ENCODE assay signal across 10 cellular contexts in genomic region chr3:50352762-50353161, GRCh38. TPM values are rescaled to one million over a fixed set of nuclear protein-coding genes. Genes with fewer than 3 reads are reported as not detected.
A peak's percentile ranks its signal among the peaks of the same experiment; 100 is the strongest.
DNase-seq lines count a peak whose midpoint lies in the region; ATAC-seq and TF ChIP-seq lines count a peak whose summit lies in the region.
"Had no signal": no experiment of that assay in that cellular context is flagged by ENCODE, and none has a peak within 500 bp of the region (broad histone marks: within the 10 kb centered on the region; RNA-seq: fewer than 3 reads in every experiment).

No MANE protein-coding gene starts in this region.

- 0 out of 2 replicates have a peak, but pooled peaks cover 4% of the 10 kb centered on the region for H4K20me1 ChIP-seq in OCI-LY7 (ENCODE audit: insufficient read depth, low read length)

- POLR2A ChIA-PET in OCI-LY7 (lab: Charles Lee): interaction anchor here (0.6 to 1.5 kb wide), 2 partner anchors 15 to 77 kb away, joined by 4 to 7 read pairs; no protein-coding TSS in a partner anchor

- H3K9me3 ChIP-seq in OCI-LY7 (ENCODE audit: low read length): no peaks in the 10 kb centered on the region

- H3K4me1 ChIP-seq in ACC112 (ENCODE audit: control insufficient read depth, insufficient read depth, low read length, unreplicated experiment): peaks cover 37% of the 10 kb centered on the region
- H3K4me1 ChIP-seq in OCI-LY7 (ENCODE audit: insufficient read depth, low read length, poor library complexity, severe bottlenecking): peaks cover 45% of the 10 kb centered on the region

- peak; percentile 71 for TF ChIP-seq CTCF in OCI-LY7 (conservative IDR thresholded peaks at IDR 0.05; ENCODE audit: low read length)
- peak; percentile 56 for TF ChIP-seq CTCF in epithelial cell of proximal tubule (conservative IDR thresholded peaks at IDR 0.05; ENCODE audit: low read depth, low read length)

- H3K27me3 ChIP-seq in ACC112 (ENCODE audit: insufficient read depth, low read length): no peaks in the 10 kb centered on the region
- H3K27me3 ChIP-seq: neural progenitor cell had no signal

- no peak overlapping the region for H3K4me3 ChIP-seq in ACC112 (ENCODE audit: low read depth, low read length)
- H3K4me3 ChIP-seq in OCI-LY7 (ENCODE audit: low read depth, low read length, poor library complexity, severe bottlenecking): no peak overlapping the region
- H3K4me3 ChIP-seq in epithelial cell of proximal tubule (ENCODE audit: low read depth, low read length): no peak overlapping the region
- H3K4me3 ChIP-seq: neural progenitor cell had no signal

- H2AFZ ChIP-seq in ACC112 (ENCODE audit: low read length, unreplicated experiment) (no peak overlapping the region), OCI-LY7 (ENCODE audit: low read length) (no peak overlapping the region)
- H2AFZ ChIP-seq: neural progenitor cell had no signal

- H3K36me3 ChIP-seq in ACC112 (ENCODE audit: insufficient read depth, low read length): no peaks in the 10 kb centered on the region
- H3K36me3 ChIP-seq in OCI-LY7 (ENCODE audit: insufficient read depth, low read length): peaks cover 44% of the 10 kb centered on the region
- H3K36me3 ChIP-seq: neural progenitor cell had no signal

- CTCF ChIA-PET in OCI-LY7 (lab: Charles Lee; ENCODE audit: unreplicated experiment): no interaction called here

- DNase-seq in EL (peak; percentile 38), OCI-LY7 (ENCODE audit: low spot score) (no peak), epithelial cell of proximal tubule (ENCODE audit: low read depth) (no peak), foreskin melanocyte (no peak), 8988T (no peak), ureter (ENCODE audit: low spot score) (no peak)
- DNase-seq: NCI-H345 had no signal

- BruUV-seq in OCI-LY7 (replicated peaks; lab: Mats Ljungman, UMichigan): no TSS peak

- no peaks in the 10 kb centered on the region for H3K9me2 ChIP-seq in OCI-LY7 (ENCODE audit: insufficient read depth, low read length)

- H3K4me2 ChIP-seq in OCI-LY7 (ENCODE audit: low read length): no peak overlapping the region
- H3K4me2 ChIP-seq: neural progenitor cell had no signal

- H3K79me2 ChIP-seq in ACC112 (ENCODE audit: control insufficient read depth, insufficient read depth, low read length, unreplicated experiment) (peaks cover 56% of the 10 kb centered on the region), OCI-LY7 (ENCODE audit: insufficient read depth, low read depth, low read length) (peaks cover 18% of the 10 kb centered on the region; the same call in 1 of the 2 replicates)

- no peak for ATAC-seq in GM19463 (IDR thresholded peaks at IDR 0.05; ENCODE audit: unreplicated experiment)

- peak overlapping the region; percentile 21 for H3K27ac ChIP-seq in ACC112 (ENCODE audit: low read depth, low read length)
- no peak overlapping the region for H3K27ac ChIP-seq in OCI-LY7 (ENCODE audit: low read depth, low read length, poor library complexity, severe bottlenecking)
- H3K27ac ChIP-seq: neural progenitor cell had no signal

- intact Hi-C loops in OCI-LY7 (cut with micrococcal nuclease; ENCODE audit: unreplicated experiment): loop anchor here (5.0 kb wide), 1 partner anchor 215 kb away; the partner anchor contains the start of genes C3orf18 and HEMK1

RNA-seq across cellular contexts. Expression of gene CYB561D2, which starts 2.1 kb away (rescaled TPM):
- 16.2 and 28.0 TPM in 2 replicates for total RNA-seq in OCI-LY7 (2014; rRNA removed; shearing (Covaris generic))
- 17.8 and 18.7 TPM in 2 replicates for total RNA-seq in OCI-LY7 (2022)
- total RNA-seq in epithelial cell of proximal tubule: 33.6 and 38.5 TPM in 2 replicates
- 27.5 TPM for total RNA-seq in ureter

RNA-seq across cellular contexts. Expression of gene NPRL2, which starts 2.2 kb away (rescaled TPM):
- total RNA-seq in OCI-LY7 (2014; rRNA removed; shearing (Covaris generic)): 38.6 and 52.5 TPM in 2 replicates
- 27.9 and 36.0 TPM in 2 replicates for total RNA-seq in OCI-LY7 (2022)
- total RNA-seq in epithelial cell of proximal tubule: 24.6 and 27.3 TPM in 2 replicates
- total RNA-seq in ureter: 20.5 TPM

RNA-seq across cellular contexts. Expression of gene TMEM115, which starts 6.6 kb away (rescaled TPM):
- 14.5 and 18.9 TPM in 2 replicates for total RNA-seq in OCI-LY7 (2014; rRNA removed; shearing (Covaris generic))
- total RNA-seq in OCI-LY7 (2022) (16.2 and 17.1 TPM in 2 replicates), epithelial cell of proximal tubule (54.6 and 56.0 TPM in 2 replicates), ureter (30.4 TPM)

RNA-seq across cellular contexts. Expression of gene ZMYND10, which starts 7.2 kb away (rescaled TPM):
- 1.7 and 1.8 TPM in 2 replicates for total RNA-seq in OCI-LY7 (2014; rRNA removed; shearing (Covaris generic))
- total RNA-seq in OCI-LY7 (2022) (2.8 and 3.0 TPM in 2 replicates), epithelial cell of proximal tubule (0.92 and 3.1 TPM in 2 replicates), ureter (0.26 TPM)

RNA-seq across cellular contexts. Expression of gene RASSF1, which starts 12.1 kb away (rescaled TPM):
- 35.8 and 36.0 TPM in 2 replicates for total RNA-seq in OCI-LY7 (2014; rRNA removed; shearing (Covaris generic))
- total RNA-seq in OCI-LY7 (2022) (33.0 and 33.9 TPM in 2 replicates), epithelial cell of proximal tubule (27.0 and 31.5 TPM in 2 replicates), ureter (21.2 TPM)
